Comparison of ENCODE assay signal across 8 cellular contexts in genomic region chr17:7885357-7886226, GRCh38. TPM values are rescaled to one million over a fixed set of nuclear protein-coding genes. Genes with fewer than 3 reads are reported as not detected.
A peak's percentile ranks its signal among the peaks of the same experiment; 100 is the strongest.
DNase-seq lines count a peak whose midpoint lies in the region; TF ChIP-seq lines count a peak whose summit lies in the region.

No MANE protein-coding gene starts in this region.

- H3K27me3 ChIP-seq in GM06990 (replicated peaks; ENCODE audit: control insufficient read depth, insufficient read depth, low read length), result no peaks in the 10 kb centered on the region
- H3K27me3 ChIP-seq in HUES6 (ENCODE audit: control insufficient read depth, insufficient read depth, low read length), result peaks cover 12% of the 10 kb centered on the region; the same call in 1 of the 2 replicates
- H3K27me3 ChIP-seq in iPS-15b (ENCODE audit: control insufficient read depth, insufficient read depth, low read length), result no peaks in the 10 kb centered on the region
- no peaks in the 10 kb centered on the region for H3K27me3 ChIP-seq in smooth muscle cell (ENCODE audit: low read depth)

- H3K4me3 ChIP-seq in GM06990 (replicated peaks; ENCODE audit: low read depth, low read length), result peak overlapping the region; percentile 95
- peak overlapping the region; percentile 85 for H3K4me3 ChIP-seq in HUES6 (ENCODE audit: low read depth, low read length)
- H3K4me3 ChIP-seq in iPS-15b (ENCODE audit: low read depth, low read length), result peak overlapping the region; percentile 85
- peak overlapping the region; percentile 87 for H3K4me3 ChIP-seq in smooth muscle cell

- peaks cover 17% of the 10 kb centered on the region for H3F3A ChIP-seq in smooth muscle cell (ENCODE audit: low read depth)

- TF ChIP-seq CTCF in GM06990 (IDR thresholded peaks at IDR 0.05; ENCODE audit: insufficient read depth, low read length, poor library complexity, severe bottlenecking) (no peak), smooth muscle cell (IDR thresholded peaks at IDR 0.05; ENCODE audit: borderline replicate concordance, insufficient read depth, poor library complexity, severe bottlenecking) (no peak)

- under 1% methylated on average over 33 of the region's 65 CpGs for WGBS in smooth muscle cell (ENCODE audit: low lambda C conversion rate)

- no peaks in the 10 kb centered on the region for H3K9me3 ChIP-seq in HUES6 (ENCODE audit: control insufficient read depth, insufficient read depth, low read depth, low read length)
- H3K9me3 ChIP-seq in iPS-15b (ENCODE audit: control insufficient read depth, insufficient read depth, low read length), result no peaks in the 10 kb centered on the region
- no peaks in the 10 kb centered on the region for H3K9me3 ChIP-seq in smooth muscle cell (replicated peaks; ENCODE audit: low read depth)

- no peaks in the 10 kb centered on the region for H4K20me1 ChIP-seq in smooth muscle cell (ENCODE audit: low read depth)

- H3K9ac ChIP-seq in HUES6 (ENCODE audit: low read length) (peak overlapping the region; percentile 83), iPS-15b (ENCODE audit: low read depth, low read length) (peak overlapping the region; percentile 65), smooth muscle cell (ENCODE audit: low read depth) (peak overlapping the region; percentile 65)

- H3K36me3 ChIP-seq in GM06990 (ENCODE audit: control insufficient read depth, insufficient read depth, low read length) (peaks cover 6% of the 10 kb centered on the region), HUES6 (ENCODE audit: control insufficient read depth, insufficient read depth, low read length) (peaks cover 17% of the 10 kb centered on the region), iPS-15b (ENCODE audit: control insufficient read depth, insufficient read depth, low read length) (no peaks in the 10 kb centered on the region), smooth muscle cell (ENCODE audit: low read depth) (no peaks in the 10 kb centered on the region)

- H3K4me2 ChIP-seq in smooth muscle cell, result peak overlapping the region; percentile 100

- peaks cover 15% of the 10 kb centered on the region for H3K79me2 ChIP-seq in smooth muscle cell (ENCODE audit: low read depth)

- H3K27ac ChIP-seq in HUES6 (ENCODE audit: low read depth, low read length) (no peak overlapping the region), smooth muscle cell (ENCODE audit: low read depth) (peak overlapping the region; percentile 58)

- H2AFZ ChIP-seq in smooth muscle cell (ENCODE audit: low read depth), result peak overlapping the region; percentile 18

- DNase-seq in GM06990 (ENCODE audit: extremely low read depth, insufficient read length), result peak; percentile 66
- peak; percentile 73 for DNase-seq in SW480 (ENCODE audit: low spot score)
- DNase-seq in astrocyte of the hippocampus (ENCODE audit: low read depth, low spot score), result peak; percentile 52
- no peak for DNase-seq in smooth muscle cell (lab: John Stamatoyannopoulos, UW; ENCODE audit: unreplicated experiment)
- DNase-seq in NCI-H1048 (lab: John Stamatoyannopoulos, UW), result no peak
- no peak for DNase-seq in DMS153 (lab: John Stamatoyannopoulos, UW)

- H3K4me1 ChIP-seq in HUES6 (ENCODE audit: control insufficient read depth, insufficient read depth, low read length), result peaks cover 33% of the 10 kb centered on the region
- H3K4me1 ChIP-seq in iPS-15b (ENCODE audit: control insufficient read depth, insufficient read depth, low read length), result peaks cover 6% of the 10 kb centered on the region
- H3K4me1 ChIP-seq in smooth muscle cell (ENCODE audit: low read depth), result peaks cover 51% of the 10 kb centered on the region

RNA-seq across cellular contexts. Expression of gene CHD3, which starts 3.0 kb away (rescaled TPM):
- 28.5 and 34.9 TPM in 2 replicates for total RNA-seq in smooth muscle cell
- 16.3 and 23.5 TPM in 2 replicates for polyA plus RNA-seq in smooth muscle cell

RNA-seq across cellular contexts. Expression of gene CYB5D1, which starts 27.8 kb away (rescaled TPM):
- total RNA-seq in smooth muscle cell, result 8.6 and 9.3 TPM in 2 replicates
- 6.6 and 7.9 TPM in 2 replicates for polyA plus RNA-seq in smooth muscle cell

RNA-seq across cellular contexts. Expression of gene NAA38, which starts 28.2 kb away (rescaled TPM):
- 30.6 and 76.4 TPM in 2 replicates for total RNA-seq in smooth muscle cell
- polyA plus RNA-seq in smooth muscle cell, result 86.1 and 99.4 TPM in 2 replicates

RNA-seq across cellular contexts. Expression of gene RNF227, which starts 30.5 kb away (rescaled TPM):
- total RNA-seq in smooth muscle cell, result 3.4 and 5.4 TPM in 2 replicates
- polyA plus RNA-seq in smooth muscle cell, result 3.5 and 5.1 TPM in 2 replicates

RNA-seq across cellular contexts. Expression of gene TMEM88, which starts 30.7 kb away (rescaled TPM):
- 5.1 and 8.6 TPM in 2 replicates for total RNA-seq in smooth muscle cell
- 12.7 and 16.1 TPM in 2 replicates for polyA plus RNA-seq in smooth muscle cell

Comparison
In these comparisons a context has a peak if more than half of its experiments do, and no peak if none do; other contexts are left out.
1. DNase-seq: peak in GM06990 (single experiment), SW480 (single experiment) and astrocyte of the hippocampus (single experiment); none in smooth muscle cell (single experiment), NCI-H1048 (single experiment) and DMS153 (single experiment).
2. Peak in every context shown above with its lines, with median percentiles within 50 percentile points of each other: H3K4me3 ChIP-seq and H3K9ac ChIP-seq.